ENCODE assay signal across 9 cellular contexts in the genomic region with DNA sequence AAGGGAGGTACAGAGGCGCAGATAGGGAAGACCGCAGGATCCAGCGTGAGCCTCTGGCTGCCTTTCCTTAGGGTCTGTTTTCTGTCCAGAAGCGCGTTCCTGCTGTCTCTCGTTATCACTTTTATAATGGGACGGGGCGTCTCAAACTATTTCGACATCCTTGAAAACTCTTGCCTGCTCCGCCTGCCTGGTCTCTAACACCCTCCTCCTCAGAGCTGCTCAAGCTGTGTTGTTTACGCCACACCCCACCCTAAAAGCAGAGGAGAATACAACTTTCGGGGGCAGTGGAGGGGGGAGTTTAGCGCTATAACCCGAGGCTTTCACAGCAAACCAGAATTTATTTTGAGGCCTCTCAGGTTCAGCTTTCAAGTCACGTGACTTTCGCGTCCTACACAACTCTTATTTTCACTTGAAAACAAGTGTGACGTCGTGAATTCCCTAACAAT. TPM values are rescaled to one million over a fixed set of nuclear protein-coding genes. Genes with fewer than 3 reads are reported as not detected.
DNase-seq lines count a peak whose midpoint lies in the region; ATAC-seq, FAIRE-seq and TF ChIP-seq lines count a peak whose summit lies in the region.
"Had no signal": no experiment of that assay in that cellular context is flagged by ENCODE, and none has a peak within 500 bp of the region (broad histone marks: within the 10 kb centered on the region; RNA-seq: fewer than 3 reads in every experiment).

No MANE protein-coding gene starts in this region.

- no peak for FAIRE-seq in bronchial epithelial cell (lab: Jason Lieb, UNC)
- FAIRE-seq: TTC549 had no signal

- H3K27me3 ChIP-seq in bronchial epithelial cell (ENCODE audit: control insufficient read depth, insufficient read depth, low read length) (no peaks in the 10 kb centered on the region), suprapubic skin (no peaks in the 10 kb centered on the region)

- H3K36me3 ChIP-seq in bronchial epithelial cell (ENCODE audit: control insufficient read depth, insufficient read depth, low read length): no peaks in the 10 kb centered on the region
- no peaks in the 10 kb centered on the region for H3K36me3 ChIP-seq in suprapubic skin

- TF ChIP-seq CTCF in bronchial epithelial cell (IDR thresholded peaks at IDR 0.05; ENCODE audit: insufficient read depth, low read length, severe bottlenecking): no peak
- TF ChIP-seq CTCF in suprapubic skin (IDR thresholded peaks at IDR 0.05): no peak

- DNase-seq in GM04503 (ENCODE audit: low read depth) (peak; percentile 18), bronchial epithelial cell (ENCODE audit: low read depth) (peak; percentile 6), left colon (peak in 1 of 2 donors; percentile 53), suprapubic skin (ENCODE audit: low spot score in 2 of 2) (peak in 1 of 2 donors; percentile 70), cerebellum (ENCODE audit: low spot score) (no peak)
- no peak for DNase-seq in Jurkat, Clone E6-1 (ENCODE audit: low read depth, low spot score)
- no peak for DNase-seq in stimulated activated CD4-positive, alpha-beta T cell treated with anti-CD3 and anti-CD28 coated beads, Interleukin-1b, Interleukin-23, amount 100 ng/mL, for 48 hours

- ATAC-seq in left colon: peak; percentile 3
- no peak for ATAC-seq in GM18909 (IDR thresholded peaks at IDR 0.05; ENCODE audit: poor library complexity, unreplicated experiment)

- intact Hi-C loops in left colon (cut with DNase I, micrococcal nuclease): no loop called here

- peak overlapping the region; percentile 54 for H3K4me3 ChIP-seq in Jurkat, Clone E6-1 (ENCODE audit: low read length)
- H3K4me3 ChIP-seq in bronchial epithelial cell (ENCODE audit: low read depth, low read length) (peak overlapping the region; percentile 49), suprapubic skin (peak overlapping the region; percentile 66)

- peak overlapping the region; percentile 92 for H3K27ac ChIP-seq in suprapubic skin

- H3K9me3 ChIP-seq in suprapubic skin: no peaks in the 10 kb centered on the region

- 43% methylated on average over 19 of the region's 19 CpGs for WGBS in suprapubic skin

- H3K4me1 ChIP-seq in suprapubic skin: peaks cover 16% of the 10 kb centered on the region

- no peak for TF ChIP-seq EP300 in suprapubic skin (IDR thresholded peaks at IDR 0.05)

- no peak for TF ChIP-seq POLR2A in suprapubic skin (IDR thresholded peaks at IDR 0.05)

RNA-seq across cellular contexts. Expression of gene FAM3A, which starts 0.6 kb away (rescaled TPM):
- 28.8 TPM for polyA plus RNA-seq in Jurkat, Clone E6-1 (2012; ENCODE audit: insufficient read depth, insufficient read length)
- 33.2 and 36.6 TPM in 2 replicates for total RNA-seq in bronchial epithelial cell
- total RNA-seq in left colon: 10 to 100 TPM; 64.3 to 75.0 TPM
- total RNA-seq in suprapubic skin: 10 to 100 TPM; 33.5 to 40.6 (median 36.6) TPM
- total RNA-seq in cerebellum: 9.3 TPM

RNA-seq across cellular contexts. Expression of gene SLC10A3, which starts 26.2 kb away (rescaled TPM):
- 11.9 TPM for polyA plus RNA-seq in Jurkat, Clone E6-1 (2012; ENCODE audit: insufficient read depth, insufficient read length)
- total RNA-seq in bronchial epithelial cell: 7.4 and 13.4 TPM in 2 replicates
- 10 to 100 TPM; 23.8 to 30.0 TPM for total RNA-seq in left colon
- total RNA-seq in suprapubic skin: 10 to 100 TPM; 16.5 to 45.0 (median 38.8) TPM
- 2.8 TPM for total RNA-seq in cerebellum

RNA-seq across cellular contexts. Expression of gene G6PD, which starts 30.0 kb away (rescaled TPM):
- 106 TPM for polyA plus RNA-seq in Jurkat, Clone E6-1 (2012; ENCODE audit: insufficient read depth, insufficient read length)
- total RNA-seq in bronchial epithelial cell (17.4 and 20.0 TPM in 2 replicates), left colon (10 to 100 TPM; 30.5 to 34.2 TPM), suprapubic skin (10 to 100 TPM; 22.6 to 60.4 (median 42.0) TPM), cerebellum (19.2 TPM)

RNA-seq across cellular contexts. Expression of gene UBL4A, which starts 30.3 kb away (rescaled TPM):
- polyA plus RNA-seq in Jurkat, Clone E6-1 (2012; ENCODE audit: insufficient read depth, insufficient read length): 47.4 TPM
- 36.6 and 59.2 TPM in 2 replicates for total RNA-seq in bronchial epithelial cell
- total RNA-seq in left colon: 10 to 100 TPM; 30.5 to 34.5 TPM
- 10 to 100 TPM; 25.8 to 50.5 (median 46.4) TPM for total RNA-seq in suprapubic skin
- total RNA-seq in cerebellum: 15.6 TPM

RNA-seq across cellular contexts. Expression of gene IKBKG, which starts 30.7 kb away (rescaled TPM):
- 37.8 TPM for polyA plus RNA-seq in Jurkat, Clone E6-1 (2012; ENCODE audit: insufficient read depth, insufficient read length)
- 8.4 and 10.3 TPM in 2 replicates for total RNA-seq in bronchial epithelial cell
- 10 to 100 TPM; 26.5 to 29.1 TPM for total RNA-seq in left colon
- 10 to 100 TPM; 13.1 to 18.3 (median 15.3) TPM for total RNA-seq in suprapubic skin
- 4.7 TPM for total RNA-seq in cerebellum

Comparison
In these comparisons a context has a peak if more than half of its experiments do, and no peak if none do; other contexts are left out.
1. DNase-seq: peak in GM04503 (single experiment) and bronchial epithelial cell (single experiment); none in Jurkat, Clone E6-1 (single experiment), stimulated activated CD4-positive, alpha-beta T cell treated with anti-CD3 and anti-CD28 coated beads, Interleukin-1b, Interleukin-23, amount 100 ng/mL, for 48 hours (single experiment) and cerebellum (single experiment).
2. Peak in every context shown above with its lines, with median percentiles within 50 percentile points of each other: H3K4me3 ChIP-seq.